In genomic region chr14:71358209-71358931, GRCh38 we compare ENCODE assay signal across 16 cellular contexts. TPM values are rescaled to one million over a fixed set of nuclear protein-coding genes. Genes with fewer than 3 reads are reported as not detected.
DNase-seq lines count a peak whose midpoint lies in the region; ATAC-seq, FAIRE-seq and TF ChIP-seq lines count a peak whose summit lies in the region.
"Had no signal": no experiment of that assay in that cellular context is flagged by ENCODE, and none has a peak within 500 bp of the region (broad histone marks: within the 10 kb centered on the region; RNA-seq: fewer than 3 reads in every experiment).

No MANE protein-coding gene starts in this region.

- no peak overlapping the region for H3K9ac ChIP-seq in GM12878 (ENCODE audit: control insufficient read depth, insufficient read depth, low read length)
- H3K9ac ChIP-seq in Karpas-422 (ENCODE audit: low read length) = no peak overlapping the region
- H3K9ac ChIP-seq: SK-N-SH had no signal

- no peak overlapping the region for H3K27ac Mint-ChIP-seq in activated CD4-positive, alpha-beta memory T cell treated with anti-CD3 and anti-CD28 coated beads for 36 hours
- no peak overlapping the region for H3K27ac Mint-ChIP-seq in activated CD4-positive, alpha-beta memory T cell treated with anti-CD3 and anti-CD28 coated beads, Interleukin-2, amount 10 ng/mL, durations not matched to agents 7 days and 5 days
- H3K27ac Mint-ChIP-seq in stimulated activated effector memory CD8-positive, alpha-beta T cell treated with anti-CD3 and anti-CD28 coated beads, Interleukin-12 subunit alpha, Interleukin-12 subunit beta, amount 100 ng/mL, for 72 hours = peak overlapping the region; percentile 82
- H3K27ac Mint-ChIP-seq: WTC11 had no signal

- H3K4me1 ChIP-seq in GM12878 (ENCODE audit: control insufficient read depth, insufficient read depth, low read length) = peaks cover 64% of the 10 kb centered on the region
- peaks cover 0 to 5% of the 10 kb centered on the region in 2 donors for H3K4me1 ChIP-seq in uterus
- H3K4me1 ChIP-seq in Karpas-422 (ENCODE audit: low read length) = peaks cover 6% of the 10 kb centered on the region

- ATAC-seq in GM12878 = peak; percentile 70
- ATAC-seq in stimulated activated effector memory CD8-positive, alpha-beta T cell treated with anti-CD3 and anti-CD28 coated beads, Interleukin-12 subunit alpha, Interleukin-12 subunit beta, amount 100 ng/mL, for 72 hours = peak; percentile 73
- ATAC-seq in GM19351 (IDR thresholded peaks at IDR 0.05; ENCODE audit: unreplicated experiment) = no peak
- ATAC-seq: WTC11 had no signal

- TF ChIP-seq POLR2A in GM12878 (IDR thresholded peaks at IDR 0.05; ENCODE audit: low read depth, low read length) = no peak
- no peak for TF ChIP-seq POLR2A in uterus (IDR thresholded peaks at IDR 0.05)

- TF ChIP-seq CTCF in GM20000 (IDR thresholded peaks at IDR 0.05; ENCODE audit: extremely low read depth, missing control alignments) (no peak), GM12878 (IDR thresholded peaks at IDR 0.05 in 2 of 3, conservative IDR thresholded peaks at IDR 0.05 in 1 of 3; ENCODE audit: control insufficient read depth in 2 of 3, extremely low read depth in 1 of 3, insufficient read depth in 1 of 3, low read depth in 3 of 3, low read length in 3 of 3) (no peak), uterus (IDR thresholded peaks at IDR 0.05) (no peak)

- CTCF ChIA-PET in activated CD4-positive, alpha-beta memory T cell treated with anti-CD3 and anti-CD28 coated beads for 36 hours (lab: Charles Lee) = no interaction called here
- CTCF ChIA-PET in activated CD4-positive, alpha-beta memory T cell treated with anti-CD3 and anti-CD28 coated beads, Interleukin-2, amount 10 ng/mL, durations not matched to agents 7 days and 5 days (lab: Charles Lee) = no interaction called here
- CTCF ChIA-PET in GM12878 (lab: Yijun Ruan, JAX) = interaction anchor here (0.8 to 4.1 kb wide), 4 partner anchors 31 to 140 kb away, joined by 3 to 12 read pairs (median 4); no protein-coding TSS in a partner anchor

- H3K4me3 Mint-ChIP-seq in activated CD4-positive, alpha-beta memory T cell treated with anti-CD3 and anti-CD28 coated beads for 36 hours = no peak overlapping the region
- H3K4me3 Mint-ChIP-seq in activated CD4-positive, alpha-beta memory T cell treated with anti-CD3 and anti-CD28 coated beads, Interleukin-2, amount 10 ng/mL, durations not matched to agents 7 days and 5 days = no peak overlapping the region
- H3K4me3 Mint-ChIP-seq in stimulated activated effector memory CD8-positive, alpha-beta T cell treated with anti-CD3 and anti-CD28 coated beads, Interleukin-12 subunit alpha, Interleukin-12 subunit beta, amount 100 ng/mL, for 72 hours = peak overlapping the region; percentile 1
- H3K4me3 Mint-ChIP-seq: H9, WTC11 had no signal

- intact Hi-C loops in activated CD4-positive, alpha-beta memory T cell treated with anti-CD3 and anti-CD28 coated beads for 36 hours (cut with micrococcal nuclease) = no loop called here
- intact Hi-C loops in GM12878 (cut with micrococcal nuclease; ENCODE audit: unreplicated experiment) = no loop called here
- intact Hi-C loops in uterus (cut with DNase I; ENCODE audit: low total_unique reads) = no loop called here

- no peak for FAIRE-seq in GM12878 (lab: Jason Lieb, UNC)
- FAIRE-seq: D721Med, small intestine had no signal

- H3K9me2 ChIP-seq in Karpas-422 (replicated peaks; ENCODE audit: insufficient read depth, low read length) = no peaks in the 10 kb centered on the region
- H3K9me2 ChIP-seq: SK-N-SH had no signal

- no peaks in the 10 kb centered on the region for H4K20me1 ChIP-seq in GM12878 (ENCODE audit: control insufficient read depth, insufficient read depth)
- peaks cover 39% of the 10 kb centered on the region for H4K20me1 ChIP-seq in Karpas-422 (ENCODE audit: insufficient read depth, low read depth, low read length)

- in situ Hi-C loops in GM12878 (cut with MboI) = no loop called here

- H3K27me3 ChIP-seq in GM12878 (replicated peaks in 1 of 2; ENCODE audit: control insufficient read depth in 2 of 2, insufficient read depth in 2 of 2, low read length in 1 of 2) (no peaks in the 10 kb centered on the region), uterus (no peaks in the 10 kb centered on the region), Karpas-422 (ENCODE audit: low read length) (no peaks in the 10 kb centered on the region)
- H3K27me3 ChIP-seq: vagina had no signal

- peaks cover 13% of the 10 kb centered on the region for H3K9me3 Mint-ChIP-seq in activated CD4-positive, alpha-beta memory T cell treated with anti-CD3 and anti-CD28 coated beads for 36 hours
- H3K9me3 Mint-ChIP-seq in activated CD4-positive, alpha-beta memory T cell treated with anti-CD3 and anti-CD28 coated beads, Interleukin-2, amount 10 ng/mL, durations not matched to agents 7 days and 5 days = peaks cover 19% of the 10 kb centered on the region
- peaks cover 12% of the 10 kb centered on the region for H3K9me3 Mint-ChIP-seq in stimulated activated effector memory CD8-positive, alpha-beta T cell treated with anti-CD3 and anti-CD28 coated beads, Interleukin-12 subunit alpha, Interleukin-12 subunit beta, amount 100 ng/mL, for 72 hours
- H3K9me3 Mint-ChIP-seq: H9 had no signal

- peaks cover 55% of the 10 kb centered on the region for H3K4me1 Mint-ChIP-seq in activated CD4-positive, alpha-beta memory T cell treated with anti-CD3 and anti-CD28 coated beads for 36 hours (ENCODE audit: low read depth)
- H3K4me1 Mint-ChIP-seq in activated CD4-positive, alpha-beta memory T cell treated with anti-CD3 and anti-CD28 coated beads, Interleukin-2, amount 10 ng/mL, durations not matched to agents 7 days and 5 days = peaks cover 39% of the 10 kb centered on the region
- H3K4me1 Mint-ChIP-seq in stimulated activated effector memory CD8-positive, alpha-beta T cell treated with anti-CD3 and anti-CD28 coated beads, Interleukin-12 subunit alpha, Interleukin-12 subunit beta, amount 100 ng/mL, for 72 hours = peaks cover 61% of the 10 kb centered on the region

- POLR2A ChIA-PET in activated CD4-positive, alpha-beta memory T cell treated with anti-CD3 and anti-CD28 coated beads for 36 hours (lab: Charles Lee) = no interaction called here
- POLR2A ChIA-PET in activated CD4-positive, alpha-beta memory T cell treated with anti-CD3 and anti-CD28 coated beads, Interleukin-2, amount 10 ng/mL, durations not matched to agents 7 days and 5 days (lab: Charles Lee) = interaction anchor here (1.0 kb wide), 1 partner anchor 37 kb away, joined by 3 read pairs; no protein-coding TSS in a partner anchor
- POLR2A ChIA-PET in GM12878 (lab: Charles Lee) = interaction anchor here (1.5 to 3.4 kb wide), 4 partner anchors 8 to 45 kb away, joined by 4 to 21 read pairs (median 6); no protein-coding TSS in a partner anchor

- WGBS in GM12878 (ENCODE audit: insufficient coverage, insufficient replicate concordance, low lambda C conversion rate, missing lambda C conversion rate) = 3% methylated on average over 6 of the region's 6 CpGs

- TF ChIP-seq RAD21 in GM12878 (IDR thresholded peaks at IDR 0.05; ENCODE audit: insufficient read depth, low read depth, low read length) = no peak

- H3K36me3 Mint-ChIP-seq in activated CD4-positive, alpha-beta memory T cell treated with anti-CD3 and anti-CD28 coated beads for 36 hours = peaks cover 18% of the 10 kb centered on the region
- H3K36me3 Mint-ChIP-seq in activated CD4-positive, alpha-beta memory T cell treated with anti-CD3 and anti-CD28 coated beads, Interleukin-2, amount 10 ng/mL, durations not matched to agents 7 days and 5 days (ENCODE audit: low read depth) = peaks cover 52% of the 10 kb centered on the region
- H3K36me3 Mint-ChIP-seq in stimulated activated effector memory CD8-positive, alpha-beta T cell treated with anti-CD3 and anti-CD28 coated beads, Interleukin-12 subunit alpha, Interleukin-12 subunit beta, amount 100 ng/mL, for 72 hours = peaks cover 22% of the 10 kb centered on the region

- peak; percentile 41 for DNase-seq in activated CD4-positive, alpha-beta memory T cell treated with anti-CD3 and anti-CD28 coated beads for 36 hours
- DNase-seq in activated CD4-positive, alpha-beta memory T cell treated with anti-CD3 and anti-CD28 coated beads, Interleukin-2, amount 10 ng/mL, durations not matched to agents 7 days and 5 days = no peak
- DNase-seq in GM20000 (ENCODE audit: low spot score) (peak; percentile 35), GM12878 (ENCODE audit: low read depth, low spot score) (peak; percentile 56), uterus (no peak), Karpas-422 (no peak)
- no peak for DNase-seq in stimulated activated effector memory CD8-positive, alpha-beta T cell treated with anti-CD3 and anti-CD28 coated beads, Interleukin-12 subunit alpha, Interleukin-12 subunit beta, amount 100 ng/mL, for 72 hours (ENCODE audit: low spot score in 2 of 2)
- DNase-seq: ACHN, H9, NCI-H2171, SK-N-SH, small intestine had no signal

- no peaks in the 10 kb centered on the region for H3K27me3 Mint-ChIP-seq in activated CD4-positive, alpha-beta memory T cell treated with anti-CD3 and anti-CD28 coated beads for 36 hours
- H3K27me3 Mint-ChIP-seq in activated CD4-positive, alpha-beta memory T cell treated with anti-CD3 and anti-CD28 coated beads, Interleukin-2, amount 10 ng/mL, durations not matched to agents 7 days and 5 days = no peaks in the 10 kb centered on the region

- H3K4me3 ChIP-seq in GM12878 (no peak overlapping the region), uterus (no peak overlapping the region), Karpas-422 (ENCODE audit: low read length) (no peak overlapping the region)
- H3K4me3 ChIP-seq: vagina had no signal

- peak overlapping the region; percentile 68 for H3K27ac ChIP-seq in GM12878 (ENCODE audit: control insufficient read depth, insufficient read depth)
- no peak overlapping the region for H3K27ac ChIP-seq in uterus
- no peak overlapping the region for H3K27ac ChIP-seq in Karpas-422 (ENCODE audit: low read length)
- H3K27ac ChIP-seq: vagina had no signal

- peaks cover 3 to 7% of the 10 kb centered on the region in 2 experiments for H3K36me3 ChIP-seq in GM12878 (ENCODE audit: control insufficient read depth in 2 of 2, insufficient read depth in 2 of 2, low read length in 1 of 2)
- H3K36me3 ChIP-seq in uterus = no peaks in the 10 kb centered on the region
- H3K36me3 ChIP-seq in Karpas-422 (ENCODE audit: insufficient read depth, low read length) = no peaks in the 10 kb centered on the region
- H3K36me3 ChIP-seq: vagina had no signal

- H3K79me2 ChIP-seq in GM12878 (ENCODE audit: control insufficient read depth, insufficient read depth, low read length) (peaks cover 93% of the 10 kb centered on the region), Karpas-422 (ENCODE audit: low read length) (no peaks in the 10 kb centered on the region)

- H2AFZ ChIP-seq in GM12878 (ENCODE audit: control insufficient read depth, low read depth, low read length) = no peak overlapping the region
- no peak overlapping the region for H2AFZ ChIP-seq in Karpas-422 (ENCODE audit: low read length)

- RAD21 ChIA-PET in GM12878 (lab: Charles Lee; ENCODE audit: unreplicated experiment) = interaction anchor here (0.8 to 11.5 kb wide), 14 partner anchors 8 to 197 kb away, joined by 3 to 128 read pairs (median 4); no protein-coding TSS in a partner anchor

- H3K4me2 ChIP-seq in GM12878 (ENCODE audit: control insufficient read depth, insufficient read depth) = peak overlapping the region; percentile 40
- no peak overlapping the region for H3K4me2 ChIP-seq in Karpas-422 (ENCODE audit: low read depth, low read length, poor library complexity, severe bottlenecking)
- H3K4me2 ChIP-seq: SK-N-SH had no signal

- peaks cover 36% of the 10 kb centered on the region for H3K9me3 ChIP-seq in GM12878 (replicated peaks; ENCODE audit: control insufficient read depth, insufficient read depth, low read length)
- H3K9me3 ChIP-seq in uterus = no peaks in the 10 kb centered on the region
- no peaks in the 10 kb centered on the region for H3K9me3 ChIP-seq in Karpas-422 (ENCODE audit: low read length)
- H3K9me3 ChIP-seq: SK-N-SH, vagina had no signal

- no TSS peak for BruUV-seq in GM12878 (replicated peaks; lab: Mats Ljungman, UMichigan)

- SMC1A ChIA-PET in GM12878 (lab: Charles Lee; ENCODE audit: uncharacterized antibody, unreplicated experiment) = interaction anchor here (0.6 to 7.0 kb wide), 15 partner anchors 10 to 256 kb away, joined by 3 to 92 read pairs (median 4); no protein-coding TSS in a partner anchor

- TF ChIP-seq EP300 in GM12878 (IDR thresholded peaks at IDR 0.05; ENCODE audit: borderline replicate concordance in 1 of 2, control insufficient read depth in 1 of 2, low read depth in 2 of 2, low read length in 2 of 2) = no peak; a peak in 1 of 4 replicates

RNA-seq across cellular contexts. Expression of gene SIPA1L1, which starts 38.1 kb away (rescaled TPM):
- 10 to 100 TPM; 64.4 to 64.6 TPM for total RNA-seq in activated CD4-positive, alpha-beta memory T cell treated with anti-CD3 and anti-CD28 coated beads for 36 hours
- 10 to 100 TPM; 79.5 to 84.2 TPM for total RNA-seq in activated CD4-positive, alpha-beta memory T cell treated with anti-CD3 and anti-CD28 coated beads, Interleukin-2, amount 10 ng/mL, durations not matched to agents 7 days and 5 days
- total RNA-seq in GM12878 (2013; cell fraction: nucleolus; rRNA removed) = 385 TPM in 2 replicates
- total RNA-seq in GM12878 (2014; rRNA removed) (36.4 and 42.6 TPM in 2 replicates), GM12878 (2014; rRNA removed; fragmentation: Illumina TruSeq; extraction: Trizol) (44.9 and 49.7 TPM in 2 replicates), GM12878 (2021) (78.5 and 79.0 TPM in 2 replicates), uterus (10 to 100 TPM in 3 of 4 donors, 1 to 10 TPM in 1; 8.2 to 78.6 (median 29.3) TPM)
- polyA plus RNA-seq in GM12878 (2011; ENCODE audit: low read depth) = 35.6 TPM
- polyA plus RNA-seq in GM12878 (2011; rRNA removed) (42.5 and 53.9 TPM in 2 replicates), GM12878 (2014; fragmentation: Illumina TruSeq; extraction: Trizol) (52.9 and 66.8 TPM in 2 replicates), GM12878 (2014; fragmentation: Nextera tagmentation; extraction: Ambion mirVana) (10 to 100 TPM; 14.3 to 19.7 TPM), GM12878 (2014; rRNA removed) (43.6 and 50.7 TPM in 2 replicates), GM12878 (2016; fragmentation: Nextera tagmentation; extraction: Ambion mirVana) (10 to 100 TPM; 59.1 to 66.2 TPM)
- polyA plus RNA-seq in GM12878 (2011; cell fraction: cytosol; rRNA removed) = 66.6 and 71.1 TPM in 2 replicates
- polyA plus RNA-seq in GM12878 (2011; cell fraction: nucleus; rRNA removed) = 145 and 156 TPM in 2 replicates
- 51.2 and 65.2 TPM in 2 replicates for polyA plus RNA-seq in GM12878 (2012)
- polyA minus RNA-seq in GM12878 (2011; rRNA and poly(A)+ RNA removed) = 121 and 126 TPM in 2 replicates
- polyA minus RNA-seq in GM12878 (2011; cell fraction: cytosol; rRNA and poly(A)+ RNA removed) = 54.1 and 71.3 TPM in 2 replicates
- polyA minus RNA-seq in GM12878 (2011; cell fraction: nucleus; rRNA and poly(A)+ RNA removed) = 105 and 154 TPM in 2 replicates
- total RNA-seq in Karpas-422 (2014; rRNA removed; shearing (Covaris generic); ENCODE audit: low replicate concordance) = 3.9 and 7.8 TPM in 2 replicates

Comparison
In these comparisons a context has a peak if more than half of its experiments do, and no peak if none do; other contexts are left out.
1. DNase-seq: peak in activated CD4-positive, alpha-beta memory T cell treated with anti-CD3 and anti-CD28 coated beads for 36 hours (single experiment), GM20000 (single experiment) and GM12878 (single experiment); none in activated CD4-positive, alpha-beta memory T cell treated with anti-CD3 and anti-CD28 coated beads, Interleukin-2, amount 10 ng/mL, durations not matched to agents 7 days and 5 days (single experiment), stimulated activated effector memory CD8-positive, alpha-beta T cell treated with anti-CD3 and anti-CD28 coated beads, Interleukin-12 subunit alpha, Interleukin-12 subunit beta, amount 100 ng/mL, for 72 hours (0 of 2), uterus (0 of 2) and Karpas-422 (single experiment).